1 cellular context compared by ENCODE assay signal in the genomic region with DNA sequence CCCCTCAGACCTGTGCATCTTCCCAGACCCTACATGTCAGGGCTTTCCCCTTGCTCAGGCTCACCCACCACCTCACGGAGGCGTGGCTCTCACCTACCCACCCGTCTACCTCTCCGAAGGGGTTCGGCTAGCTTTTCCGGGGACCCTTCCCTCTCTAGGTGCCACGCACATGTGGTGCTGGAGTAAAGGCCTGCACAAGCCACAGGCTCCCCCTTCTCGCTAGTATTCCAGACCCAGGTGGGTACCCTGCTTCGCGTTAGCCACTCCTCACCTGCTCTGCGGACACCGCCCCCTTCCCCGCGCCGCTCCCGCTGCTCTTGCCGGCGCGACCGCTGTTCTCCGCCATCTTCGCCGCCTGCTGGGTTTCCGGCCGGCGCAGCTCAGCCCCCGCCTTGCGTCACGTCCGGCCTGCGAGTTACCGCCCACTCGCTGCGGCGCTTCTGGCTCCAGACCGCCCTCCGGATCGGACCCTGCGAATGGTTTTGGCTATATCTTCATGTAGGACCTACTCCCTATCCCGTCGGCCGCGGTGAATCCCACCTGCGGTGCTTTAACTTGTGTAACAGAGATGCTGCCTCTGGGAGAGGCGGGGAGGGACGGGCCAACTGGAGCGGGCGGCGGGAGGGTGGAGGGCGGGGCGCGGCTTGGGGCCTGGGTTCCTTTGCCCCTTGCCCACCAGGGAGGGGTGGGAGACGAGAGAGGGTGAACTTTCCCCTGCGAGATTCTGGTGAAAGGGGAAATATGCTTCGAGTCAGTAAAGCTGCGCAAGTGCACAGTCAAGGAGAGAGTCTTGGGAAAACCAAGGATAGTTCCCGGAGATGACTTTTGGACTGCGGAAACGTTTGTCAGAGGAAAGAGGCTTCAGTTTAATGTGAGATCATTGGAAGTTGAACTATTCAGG.
A peak's percentile ranks its signal among the peaks of the same experiment; 100 is the strongest.
TF ChIP-seq lines count a peak whose summit lies in the region.

A gene with protein sequence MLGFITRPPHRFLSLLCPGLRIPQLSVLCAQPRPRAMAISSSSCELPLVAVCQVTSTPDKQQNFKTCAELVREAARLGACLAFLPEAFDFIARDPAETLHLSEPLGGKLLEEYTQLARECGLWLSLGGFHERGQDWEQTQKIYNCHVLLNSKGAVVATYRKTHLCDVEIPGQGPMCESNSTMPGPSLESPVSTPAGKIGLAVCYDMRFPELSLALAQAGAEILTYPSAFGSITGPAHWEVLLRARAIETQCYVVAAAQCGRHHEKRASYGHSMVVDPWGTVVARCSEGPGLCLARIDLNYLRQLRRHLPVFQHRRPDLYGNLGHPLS (plus strand): TSS at position 425 of the 901 bp plus-strand sequence. CDS start 72 bp downstream, at position 497.
A gene with protein sequence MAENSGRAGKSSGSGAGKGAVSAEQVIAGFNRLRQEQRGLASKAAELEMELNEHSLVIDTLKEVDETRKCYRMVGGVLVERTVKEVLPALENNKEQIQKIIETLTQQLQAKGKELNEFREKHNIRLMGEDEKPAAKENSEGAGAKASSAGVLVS (minus strand): TSS at position 357 of the 901 bp plus-strand sequence. CDS start 11 bp downstream, at position 346.

TF ChIP-seq in HepG2, 621 proteins besides CTCF, POLR2A, EP300 and RAD21 (continued from another document and continues in another):
- TF ChIP-seq, protein P1, sequence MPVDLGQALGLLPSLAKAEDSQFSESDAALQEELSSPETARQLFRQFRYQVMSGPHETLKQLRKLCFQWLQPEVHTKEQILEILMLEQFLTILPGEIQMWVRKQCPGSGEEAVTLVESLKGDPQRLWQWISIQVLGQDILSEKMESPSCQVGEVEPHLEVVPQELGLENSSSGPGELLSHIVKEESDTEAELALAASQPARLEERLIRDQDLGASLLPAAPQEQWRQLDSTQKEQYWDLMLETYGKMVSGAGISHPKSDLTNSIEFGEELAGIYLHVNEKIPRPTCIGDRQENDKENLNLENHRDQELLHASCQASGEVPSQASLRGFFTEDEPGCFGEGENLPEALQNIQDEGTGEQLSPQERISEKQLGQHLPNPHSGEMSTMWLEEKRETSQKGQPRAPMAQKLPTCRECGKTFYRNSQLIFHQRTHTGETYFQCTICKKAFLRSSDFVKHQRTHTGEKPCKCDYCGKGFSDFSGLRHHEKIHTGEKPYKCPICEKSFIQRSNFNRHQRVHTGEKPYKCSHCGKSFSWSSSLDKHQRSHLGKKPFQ (CRISPR knock-in tag; IDR thresholded peaks at IDR 0.05; ENCODE audit: insufficient replicate concordance) = no peak
- peak; percentile 43; the same call in 1 of the 2 replicates for TF ChIP-seq SIN3A (IDR thresholded peaks at IDR 0.05; ENCODE audit: borderline replicate concordance, low read depth, low read length)
- 0 out of 2 replicates have a peak, but pooled peaks have one; percentile 73 for TF ChIP-seq ZNF256 (CRISPR knock-in tag; conservative IDR thresholded peaks at IDR 0.05)
- no peak for TF ChIP-seq LCORL (IDR thresholded peaks at IDR 0.05)
- TF ChIP-seq LCORL (CRISPR knock-in tag; IDR thresholded peaks at IDR 0.05) = peak; percentile 31; the same call in 1 of the 2 replicates
- peak; percentile 27; the same call in 1 of the 2 replicates for TF ChIP-seq MAZ (IDR thresholded peaks at IDR 0.05; ENCODE audit: borderline replicate concordance, low read depth, low read length)
- TF ChIP-seq MAZ (CRISPR knock-in tag; IDR thresholded peaks at IDR 0.05; ENCODE audit: low read depth) = peak; percentile 80; the same call in 1 of the 2 replicates
- peak; percentile 86 for TF ChIP-seq ZNF160 (CRISPR knock-in tag; IDR thresholded peaks at IDR 0.05)
- peak; percentile 89 for TF ChIP-seq EED (CRISPR knock-in tag; IDR thresholded peaks at IDR 0.05)
- TF ChIP-seq KAT8 (CRISPR knock-in tag; IDR thresholded peaks at IDR 0.05) = peak; percentile 79
- TF ChIP-seq ATRX (CRISPR knock-in tag; IDR thresholded peaks at IDR 0.05; ENCODE audit: borderline replicate concordance) = no peak
- TF ChIP-seq, protein P2, sequence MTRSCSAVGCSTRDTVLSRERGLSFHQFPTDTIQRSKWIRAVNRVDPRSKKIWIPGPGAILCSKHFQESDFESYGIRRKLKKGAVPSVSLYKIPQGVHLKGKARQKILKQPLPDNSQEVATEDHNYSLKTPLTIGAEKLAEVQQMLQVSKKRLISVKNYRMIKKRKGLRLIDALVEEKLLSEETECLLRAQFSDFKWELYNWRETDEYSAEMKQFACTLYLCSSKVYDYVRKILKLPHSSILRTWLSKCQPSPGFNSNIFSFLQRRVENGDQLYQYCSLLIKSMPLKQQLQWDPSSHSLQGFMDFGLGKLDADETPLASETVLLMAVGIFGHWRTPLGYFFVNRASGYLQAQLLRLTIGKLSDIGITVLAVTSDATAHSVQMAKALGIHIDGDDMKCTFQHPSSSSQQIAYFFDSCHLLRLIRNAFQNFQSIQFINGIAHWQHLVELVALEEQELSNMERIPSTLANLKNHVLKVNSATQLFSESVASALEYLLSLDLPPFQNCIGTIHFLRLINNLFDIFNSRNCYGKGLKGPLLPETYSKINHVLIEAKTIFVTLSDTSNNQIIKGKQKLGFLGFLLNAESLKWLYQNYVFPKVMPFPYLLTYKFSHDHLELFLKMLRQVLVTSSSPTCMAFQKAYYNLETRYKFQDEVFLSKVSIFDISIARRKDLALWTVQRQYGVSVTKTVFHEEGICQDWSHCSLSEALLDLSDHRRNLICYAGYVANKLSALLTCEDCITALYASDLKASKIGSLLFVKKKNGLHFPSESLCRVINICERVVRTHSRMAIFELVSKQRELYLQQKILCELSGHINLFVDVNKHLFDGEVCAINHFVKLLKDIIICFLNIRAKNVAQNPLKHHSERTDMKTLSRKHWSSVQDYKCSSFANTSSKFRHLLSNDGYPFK (CRISPR knock-in tag; IDR thresholded peaks at IDR 0.05; ENCODE audit: borderline replicate concordance) = peak; percentile 90; the same call in 1 of the 2 replicates
- TF ChIP-seq, protein P3, sequence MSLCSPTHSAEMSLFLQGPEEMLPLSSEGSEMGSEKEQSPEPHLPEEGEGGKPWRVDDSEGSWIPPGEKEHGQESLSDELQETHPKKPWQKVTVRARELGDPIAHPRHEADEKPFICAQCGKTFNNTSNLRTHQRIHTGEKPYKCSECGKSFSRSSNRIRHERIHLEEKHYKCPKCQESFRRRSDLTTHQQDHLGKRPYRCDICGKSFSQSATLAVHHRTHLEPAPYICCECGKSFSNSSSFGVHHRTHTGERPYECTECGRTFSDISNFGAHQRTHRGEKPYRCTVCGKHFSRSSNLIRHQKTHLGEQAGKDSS (CRISPR knock-in tag; IDR thresholded peaks at IDR 0.05; ENCODE audit: borderline replicate concordance, low read depth) = no peak; the same call in 1 of the 2 replicates
- TF ChIP-seq, protein P4, sequence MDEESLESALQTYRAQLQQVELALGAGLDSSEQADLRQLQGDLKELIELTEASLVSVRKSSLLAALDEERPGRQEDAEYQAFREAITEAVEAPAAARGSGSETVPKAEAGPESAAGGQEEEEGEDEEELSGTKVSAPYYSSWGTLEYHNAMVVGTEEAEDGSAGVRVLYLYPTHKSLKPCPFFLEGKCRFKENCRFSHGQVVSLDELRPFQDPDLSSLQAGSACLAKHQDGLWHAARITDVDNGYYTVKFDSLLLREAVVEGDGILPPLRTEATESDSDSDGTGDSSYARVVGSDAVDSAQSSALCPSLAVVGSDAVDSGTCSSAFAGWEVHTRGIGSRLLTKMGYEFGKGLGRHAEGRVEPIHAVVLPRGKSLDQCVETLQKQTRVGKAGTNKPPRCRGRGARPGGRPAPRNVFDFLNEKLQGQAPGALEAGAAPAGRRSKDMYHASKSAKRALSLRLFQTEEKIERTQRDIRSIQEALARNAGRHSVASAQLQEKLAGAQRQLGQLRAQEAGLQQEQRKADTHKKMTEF (CRISPR knock-in tag; IDR thresholded peaks at IDR 0.05) = peak; percentile 78; the same call in 1 of the 2 replicates
- TF ChIP-seq NONO (IDR thresholded peaks at IDR 0.05) = no peak
- TF ChIP-seq NONO (CRISPR knock-in tag; conservative IDR thresholded peaks at IDR 0.05) = peak; percentile 87
- no peak; the same call in 1 of the 2 replicates for TF ChIP-seq ZIK1 (CRISPR knock-in tag; IDR thresholded peaks at IDR 0.05; ENCODE audit: borderline replicate concordance, low read depth)
- TF ChIP-seq GATA4 (IDR thresholded peaks at IDR 0.05; ENCODE audit: borderline replicate concordance, low read depth) = 0 out of 2 replicates have a peak, but pooled peaks have one; percentile 36
- TF ChIP-seq, protein P5, sequence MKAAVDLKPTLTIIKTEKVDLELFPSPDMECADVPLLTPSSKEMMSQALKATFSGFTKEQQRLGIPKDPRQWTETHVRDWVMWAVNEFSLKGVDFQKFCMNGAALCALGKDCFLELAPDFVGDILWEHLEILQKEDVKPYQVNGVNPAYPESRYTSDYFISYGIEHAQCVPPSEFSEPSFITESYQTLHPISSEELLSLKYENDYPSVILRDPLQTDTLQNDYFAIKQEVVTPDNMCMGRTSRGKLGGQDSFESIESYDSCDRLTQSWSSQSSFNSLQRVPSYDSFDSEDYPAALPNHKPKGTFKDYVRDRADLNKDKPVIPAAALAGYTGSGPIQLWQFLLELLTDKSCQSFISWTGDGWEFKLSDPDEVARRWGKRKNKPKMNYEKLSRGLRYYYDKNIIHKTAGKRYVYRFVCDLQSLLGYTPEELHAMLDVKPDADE (CRISPR knock-in tag; IDR thresholded peaks at IDR 0.05) = peak; percentile 76; the same call in 1 of the 2 replicates
- no peak for TF ChIP-seq MZF1 (CRISPR knock-in tag; IDR thresholded peaks at IDR 0.05; ENCODE audit: borderline replicate concordance)
- TF ChIP-seq, protein P6, sequence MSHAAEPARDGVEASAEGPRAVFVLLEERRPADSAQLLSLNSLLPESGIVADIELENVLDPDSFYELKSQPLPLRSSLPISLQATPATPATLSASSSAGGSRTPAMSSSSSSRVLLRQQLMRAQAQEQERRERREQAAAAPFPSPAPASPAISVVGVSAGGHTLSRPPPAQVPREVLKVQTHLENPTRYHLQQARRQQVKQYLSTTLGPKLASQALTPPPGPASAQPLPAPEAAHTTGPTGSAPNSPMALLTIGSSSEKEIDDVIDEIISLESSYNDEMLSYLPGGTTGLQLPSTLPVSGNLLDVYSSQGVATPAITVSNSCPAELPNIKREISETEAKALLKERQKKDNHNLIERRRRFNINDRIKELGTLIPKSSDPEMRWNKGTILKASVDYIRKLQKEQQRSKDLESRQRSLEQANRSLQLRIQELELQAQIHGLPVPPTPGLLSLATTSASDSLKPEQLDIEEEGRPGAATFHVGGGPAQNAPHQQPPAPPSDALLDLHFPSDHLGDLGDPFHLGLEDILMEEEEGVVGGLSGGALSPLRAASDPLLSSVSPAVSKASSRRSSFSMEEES (CRISPR knock-in tag; IDR thresholded peaks at IDR 0.05) = no peak
- peak; percentile 51; the same call in 1 of the 2 replicates for TF ChIP-seq NR2C2 (CRISPR knock-in tag; IDR thresholded peaks at IDR 0.05; ENCODE audit: borderline replicate concordance)
- TF ChIP-seq NCOA2 (CRISPR knock-in tag; IDR thresholded peaks at IDR 0.05) = 0 out of 2 replicates have a peak, but pooled peaks have one; percentile 40
- 0 out of 2 replicates have a peak, but pooled peaks have one; percentile 2 for TF ChIP-seq SATB2 (CRISPR knock-in tag; IDR thresholded peaks at IDR 0.05)
- TF ChIP-seq, protein P7, sequence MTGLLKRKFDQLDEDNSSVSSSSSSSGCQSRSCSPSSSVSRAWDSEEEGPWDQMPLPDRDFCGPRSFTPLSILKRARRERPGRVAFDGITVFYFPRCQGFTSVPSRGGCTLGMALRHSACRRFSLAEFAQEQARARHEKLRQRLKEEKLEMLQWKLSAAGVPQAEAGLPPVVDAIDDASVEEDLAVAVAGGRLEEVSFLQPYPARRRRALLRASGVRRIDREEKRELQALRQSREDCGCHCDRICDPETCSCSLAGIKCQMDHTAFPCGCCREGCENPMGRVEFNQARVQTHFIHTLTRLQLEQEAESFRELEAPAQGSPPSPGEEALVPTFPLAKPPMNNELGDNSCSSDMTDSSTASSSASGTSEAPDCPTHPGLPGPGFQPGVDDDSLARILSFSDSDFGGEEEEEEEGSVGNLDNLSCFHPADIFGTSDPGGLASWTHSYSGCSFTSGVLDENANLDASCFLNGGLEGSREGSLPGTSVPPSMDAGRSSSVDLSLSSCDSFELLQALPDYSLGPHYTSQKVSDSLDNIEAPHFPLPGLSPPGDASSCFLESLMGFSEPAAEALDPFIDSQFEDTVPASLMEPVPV (CRISPR knock-in tag; IDR thresholded peaks at IDR 0.05) = peak; percentile 64; the same call in 1 of the 2 replicates
- TF ChIP-seq ZNF343 (CRISPR knock-in tag; IDR thresholded peaks at IDR 0.05) = no peak
- TF ChIP-seq, protein P8, sequence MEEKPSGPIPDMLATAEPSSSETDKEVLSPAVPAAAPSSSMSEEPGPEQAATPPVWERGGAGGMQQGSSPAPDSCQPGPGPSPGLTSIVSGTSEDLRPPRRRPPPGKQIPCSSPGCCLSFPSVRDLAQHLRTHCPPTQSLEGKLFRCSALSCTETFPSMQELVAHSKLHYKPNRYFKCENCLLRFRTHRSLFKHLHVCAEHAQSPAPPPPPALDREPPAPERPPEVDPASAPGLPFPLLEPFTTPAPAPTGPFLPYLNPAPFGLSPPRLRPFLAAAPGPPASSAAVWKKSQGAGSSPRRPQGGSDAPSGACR (CRISPR knock-in tag; IDR thresholded peaks at IDR 0.05) = 0 out of 2 replicates have a peak, but pooled peaks have one; percentile 12
- TF ChIP-seq, protein P9, sequence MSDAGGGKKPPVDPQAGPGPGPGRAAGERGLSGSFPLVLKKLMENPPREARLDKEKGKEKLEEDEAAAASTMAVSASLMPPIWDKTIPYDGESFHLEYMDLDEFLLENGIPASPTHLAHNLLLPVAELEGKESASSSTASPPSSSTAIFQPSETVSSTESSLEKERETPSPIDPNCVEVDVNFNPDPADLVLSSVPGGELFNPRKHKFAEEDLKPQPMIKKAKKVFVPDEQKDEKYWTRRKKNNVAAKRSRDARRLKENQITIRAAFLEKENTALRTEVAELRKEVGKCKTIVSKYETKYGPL (CRISPR knock-in tag; IDR thresholded peaks at IDR 0.05) = 0 out of 2 replicates have a peak, but pooled peaks have one; percentile 47
- 0 out of 2 replicates have a peak, but pooled peaks have one; percentile 35 for TF ChIP-seq ZNF543 (CRISPR knock-in tag; IDR thresholded peaks at IDR 0.05)
- TF ChIP-seq ZNF567 (CRISPR knock-in tag; IDR thresholded peaks at IDR 0.05; ENCODE audit: borderline replicate concordance) = 0 out of 2 replicates have a peak, but pooled peaks have one; percentile 41
- no peak for TF ChIP-seq MAFK (conservative IDR thresholded peaks at IDR 0.05 in 1 of 2, IDR thresholded peaks at IDR 0.05 in 1 of 2; ENCODE audit: low read length in 2 of 2)
- TF ChIP-seq MTF1 (CRISPR knock-in tag; IDR thresholded peaks at IDR 0.05) = no peak
- 0 out of 2 replicates have a peak, but pooled peaks have one; percentile 26 for TF ChIP-seq ZNF749 (CRISPR knock-in tag; IDR thresholded peaks at IDR 0.05; ENCODE audit: borderline replicate concordance)
- TF ChIP-seq, protein P10, sequence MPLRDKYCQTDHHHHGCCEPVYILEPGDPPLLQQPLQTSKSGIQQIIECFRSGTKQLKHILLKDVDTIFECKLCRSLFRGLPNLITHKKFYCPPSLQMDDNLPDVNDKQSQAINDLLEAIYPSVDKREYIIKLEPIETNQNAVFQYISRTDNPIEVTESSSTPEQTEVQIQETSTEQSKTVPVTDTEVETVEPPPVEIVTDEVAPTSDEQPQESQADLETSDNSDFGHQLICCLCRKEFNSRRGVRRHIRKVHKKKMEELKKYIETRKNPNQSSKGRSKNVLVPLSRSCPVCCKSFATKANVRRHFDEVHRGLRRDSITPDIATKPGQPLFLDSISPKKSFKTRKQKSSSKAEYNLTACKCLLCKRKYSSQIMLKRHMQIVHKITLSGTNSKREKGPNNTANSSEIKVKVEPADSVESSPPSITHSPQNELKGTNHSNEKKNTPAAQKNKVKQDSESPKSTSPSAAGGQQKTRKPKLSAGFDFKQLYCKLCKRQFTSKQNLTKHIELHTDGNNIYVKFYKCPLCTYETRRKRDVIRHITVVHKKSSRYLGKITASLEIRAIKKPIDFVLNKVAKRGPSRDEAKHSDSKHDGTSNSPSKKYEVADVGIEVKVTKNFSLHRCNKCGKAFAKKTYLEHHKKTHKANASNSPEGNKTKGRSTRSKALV (CRISPR knock-in tag; IDR thresholded peaks at IDR 0.05) = peak; percentile 62; the same call in 1 of the 2 replicates
